Comparison of ENCODE assay signal across 11 cellular contexts in the genomic region with DNA sequence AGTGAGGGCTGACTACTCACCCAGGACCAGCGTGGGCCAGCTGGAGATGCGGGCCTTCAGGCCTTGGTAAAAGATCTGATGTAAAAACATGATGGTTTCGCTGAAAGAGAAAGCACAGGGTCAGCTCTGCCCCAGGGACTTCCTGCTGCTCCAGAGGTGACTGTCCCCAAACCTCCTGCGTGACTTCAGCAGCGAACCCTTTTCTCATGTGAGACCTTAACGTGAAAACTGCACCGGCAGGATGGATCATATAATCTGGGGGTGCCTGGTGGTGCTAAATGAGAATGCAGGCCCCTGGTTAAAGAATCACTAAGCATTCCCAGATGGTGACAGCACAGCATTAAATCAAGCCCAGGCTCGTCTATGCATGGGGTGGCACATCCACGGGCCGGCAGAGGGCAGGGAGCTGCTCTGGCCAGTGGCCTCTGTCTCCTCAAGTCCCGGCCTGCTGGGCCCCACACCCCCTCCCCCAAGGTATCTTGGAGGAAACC. TPM values are rescaled to one million over a fixed set of nuclear protein-coding genes. Genes with fewer than 3 reads are reported as not detected.
DNase-seq lines count a peak whose midpoint lies in the region; ATAC-seq, FAIRE-seq and TF ChIP-seq lines count a peak whose summit lies in the region.
"Had no signal": no experiment of that assay in that cellular context is flagged by ENCODE, and none has a peak within 500 bp of the region (broad histone marks: within the 10 kb centered on the region; RNA-seq: fewer than 3 reads in every experiment).

No MANE protein-coding gene starts in this region.

- TF ChIP-seq EP300 in transverse colon (IDR thresholded peaks at IDR 0.05; ENCODE audit: low read depth) = no peak

- H3K4me1 Mint-ChIP-seq in activated CD4-positive, alpha-beta memory T cell treated with anti-CD3 and anti-CD28 coated beads, Interleukin-2, amount 10 ng/mL, durations not matched to agents 7 days and 5 days = no peaks in the 10 kb centered on the region
- H3K4me1 Mint-ChIP-seq: brain; CD4-positive, CD25-positive, alpha-beta regulatory T cell had no signal

- no peaks in the 10 kb centered on the region for H3F3A ChIP-seq in PC-3 (ENCODE audit: low read length, unreplicated experiment)

- H3K36me3 ChIP-seq in PC-3 (ENCODE audit: low read depth, low read length) = no peaks in the 10 kb centered on the region
- H3K36me3 ChIP-seq in kidney (ENCODE audit: control insufficient read depth in 1 of 2, insufficient read depth in 2 of 2, low read length in 2 of 2) = no peaks in the 10 kb centered on the region
- H3K36me3 ChIP-seq in transverse colon = no peaks in the 10 kb centered on the region
- H3K36me3 ChIP-seq: neutrophil had no signal

- no peaks in the 10 kb centered on the region for H3K9me2 ChIP-seq in PC-3 (replicated peaks; ENCODE audit: low read length)

- CTCF ChIA-PET in PC-3 (lab: Charles Lee) = interaction anchor here (0.6 kb wide), 1 partner anchor 101 kb away, joined by 3 read pairs; no protein-coding TSS in a partner anchor
- CTCF ChIA-PET in activated CD4-positive, alpha-beta memory T cell treated with anti-CD3 and anti-CD28 coated beads, Interleukin-2, amount 10 ng/mL, durations not matched to agents 7 days and 5 days (lab: Charles Lee) = no interaction called here

- no peak overlapping the region for H3K4me2 ChIP-seq in PC-3 (ENCODE audit: low read length)

- BruUV-seq in PC-3 (replicated peaks; lab: Mats Ljungman, UMichigan) = no TSS peak

- H3K27me3 ChIP-seq in PC-3 (ENCODE audit: low read length) = peaks cover 9% of the 10 kb centered on the region
- peaks cover 3% of the 10 kb centered on the region for H3K27me3 ChIP-seq in transverse colon

- H3K4me3 ChIP-seq in AG09309 (ENCODE audit: control insufficient read depth, low read depth, low read length) (no peak overlapping the region), PC-3 (ENCODE audit: low read length) (no peak overlapping the region), kidney (ENCODE audit: low read length in 2 of 2) (no peak overlapping the region), transverse colon (no peak overlapping the region)

- no peak for TF ChIP-seq POLR2A in transverse colon (IDR thresholded peaks at IDR 0.05)

- H3K9ac ChIP-seq in PC-3 (ENCODE audit: low read length) = no peak overlapping the region
- no peak overlapping the region for H3K9ac ChIP-seq in kidney (ENCODE audit: low read length in 2 of 2)

- H3K9me3 ChIP-seq in PC-3 (ENCODE audit: low read length) (no peaks in the 10 kb centered on the region), kidney (ENCODE audit: control insufficient read depth in 1 of 2, low read length in 2 of 2) (peaks cover 0 to 2% of the 10 kb centered on the region in 2 donors), transverse colon (no peaks in the 10 kb centered on the region)
- H3K9me3 ChIP-seq: neutrophil had no signal

- no peak overlapping the region for H2AFZ ChIP-seq in PC-3 (ENCODE audit: low read length)

- no peak for FAIRE-seq in kidney (lab: Jason Lieb, UNC)

- TF ChIP-seq CTCF in AG09309 (IDR thresholded peaks at IDR 0.05; ENCODE audit: control insufficient read depth, insufficient read depth, low read depth, low read length, missing control alignments) (peak; percentile 9), PC-3 (conservative IDR thresholded peaks at IDR 0.05; ENCODE audit: low read depth, low read length) (0 out of 2 replicates have a peak, but pooled peaks have one; percentile 13), kidney (IDR thresholded peaks at IDR 0.05; ENCODE audit: borderline replicate concordance, extremely low read depth, insufficient read depth) (no peak), transverse colon (IDR thresholded peaks at IDR 0.05) (no peak)

- no peaks in the 10 kb centered on the region for H3K9me3 Mint-ChIP-seq in activated CD4-positive, alpha-beta memory T cell treated with anti-CD3 and anti-CD28 coated beads, Interleukin-2, amount 10 ng/mL, durations not matched to agents 7 days and 5 days

- H3K27ac Mint-ChIP-seq in activated CD4-positive, alpha-beta memory T cell treated with anti-CD3 and anti-CD28 coated beads, Interleukin-2, amount 10 ng/mL, durations not matched to agents 7 days and 5 days = no peak overlapping the region
- H3K27ac Mint-ChIP-seq: brain; CD4-positive, CD25-positive, alpha-beta regulatory T cell had no signal

- H3K4me1 ChIP-seq in PC-3 (ENCODE audit: insufficient read depth, low read length) (no peaks in the 10 kb centered on the region), kidney (ENCODE audit: control insufficient read depth in 1 of 2, insufficient read depth in 1 of 2, low read depth in 1 of 2, low read length in 2 of 2) (no peaks in the 10 kb centered on the region), transverse colon (no peaks in the 10 kb centered on the region)

- no peak overlapping the region for H3K4me3 Mint-ChIP-seq in activated CD4-positive, alpha-beta memory T cell treated with anti-CD3 and anti-CD28 coated beads, Interleukin-2, amount 10 ng/mL, durations not matched to agents 7 days and 5 days
- H3K4me3 Mint-ChIP-seq: brain; CD4-positive, CD25-positive, alpha-beta regulatory T cell had no signal

- WGBS in transverse colon (ENCODE audit: low coverage in 1 of 2), 2 donors = 59% methylated on average over 11 of the region's 11 CpGs; no CpG with 5 or more reads in 1 of the 2 donors

- no peak overlapping the region for H3K27ac ChIP-seq in PC-3 (ENCODE audit: low read length)
- no peak overlapping the region for H3K27ac ChIP-seq in kidney (ENCODE audit: low read depth in 2 of 2, low read length in 2 of 2)
- H3K27ac ChIP-seq in transverse colon = no peak overlapping the region
- H3K27ac ChIP-seq: neutrophil had no signal

- H4K20me1 ChIP-seq in PC-3 (ENCODE audit: low read length) = no peaks in the 10 kb centered on the region

- in situ Hi-C loops in transverse colon (cut with MboI; ENCODE audit: low pct_ligation_motif_present in 1 of 4, low pct_unique_long_range_greater_than_20kb in 1 of 4, low sequenced_read_pairs in 3 of 4) = loop anchor here in 1 of 4 donors (10.0 kb wide), 1 partner anchor 150 kb away; no protein-coding TSS in a partner anchor

- POLR2A ChIA-PET in PC-3 (lab: Charles Lee; ENCODE audit: unreplicated experiment) = no interaction called here
- POLR2A ChIA-PET in activated CD4-positive, alpha-beta memory T cell treated with anti-CD3 and anti-CD28 coated beads, Interleukin-2, amount 10 ng/mL, durations not matched to agents 7 days and 5 days (lab: Charles Lee) = no interaction called here

- intact Hi-C loops in PC-3 (cut with micrococcal nuclease) = no loop called here
- intact Hi-C loops in kidney (cut with DNase I) = no loop called here
- intact Hi-C loops in transverse colon (cut with DNase I; ENCODE audit: low total_unique reads) = no loop called here

- no peaks in the 10 kb centered on the region for H3K36me3 Mint-ChIP-seq in activated CD4-positive, alpha-beta memory T cell treated with anti-CD3 and anti-CD28 coated beads, Interleukin-2, amount 10 ng/mL, durations not matched to agents 7 days and 5 days (ENCODE audit: low read depth)
- H3K36me3 Mint-ChIP-seq: CD4-positive, CD25-positive, alpha-beta regulatory T cell had no signal

- peaks cover 28% of the 10 kb centered on the region for H3K27me3 Mint-ChIP-seq in activated CD4-positive, alpha-beta memory T cell treated with anti-CD3 and anti-CD28 coated beads, Interleukin-2, amount 10 ng/mL, durations not matched to agents 7 days and 5 days

- peak; percentile 76 for ATAC-seq in GM19463 (IDR thresholded peaks at IDR 0.05; ENCODE audit: unreplicated experiment)
- ATAC-seq in PC-3 = no peak

- H3K79me2 ChIP-seq in PC-3 (ENCODE audit: low read length) = no peaks in the 10 kb centered on the region

- DNase-seq in AG09309 (ENCODE audit: low read depth) (no peak), PC-3 (no peak), kidney (peak; percentile 68), transverse colon (no peak), DMS153 treated with DMSO at 0.1 percent for 48 hours (lab: John Stamatoyannopoulos, UW; ENCODE audit: unreplicated experiment) (no peak)
- DNase-seq in stimulated activated naive CD4-positive, alpha-beta T cell treated with Interleukin-2 at 50 U/mL for 16 hours (lab: John Stamatoyannopoulos, UW) = no peak
- DNase-seq in activated CD4-positive, alpha-beta memory T cell treated with anti-CD3 and anti-CD28 coated beads, Interleukin-2, amount 10 ng/mL, durations not matched to agents 7 days and 5 days = no peak
- DNase-seq: CD4-positive, CD25-positive, alpha-beta regulatory T cell had no signal

RNA-seq across cellular contexts. Expression of gene RASGRF1, which starts 55.4 kb away (rescaled TPM):
- total RNA-seq in PC-3 (2014; rRNA removed) (not detected in 2 replicates), kidney (0.98 TPM), transverse colon (under 1 TPM in 3 of 4 donors, not detected in 1; 0.14 to 0.75 (median 0.64) TPM)
- 4.2 TPM for polyA plus RNA-seq in kidney (ENCODE audit: insufficient read depth, low read depth, low replicate concordance)
- total RNA-seq in activated CD4-positive, alpha-beta memory T cell treated with anti-CD3 and anti-CD28 coated beads, Interleukin-2, amount 10 ng/mL, durations not matched to agents 7 days and 5 days = not detected
- total RNA-seq: CD4-positive, CD25-positive, alpha-beta regulatory T cell had no signal
- polyA plus RNA-seq: CD4-positive, CD25-positive, alpha-beta regulatory T cell had no signal

Comparison
In these comparisons a context has a peak if more than half of its experiments do, and no peak if none do; other contexts are left out.
1. CTCF ChIP-seq: peak in AG09309 (single experiment) and PC-3 (single experiment); none in kidney (single experiment) and transverse colon (0 of 5).